16 cellular contexts compared by ENCODE assay signal in genomic region chr4:91914176-91914804, GRCh38.
"Had no signal": no experiment of that assay in that cellular context is flagged by ENCODE, and none has a peak within 500 bp of the region (broad histone marks: within the 10 kb centered on the region; RNA-seq: fewer than 3 reads in every experiment).

No MANE protein-coding gene starts in this region.

- H3K36me3 ChIP-seq: ascending aorta, cardiac muscle cell, lower lobe of right lung, suprapubic skin had no signal

- H3K36me3 Mint-ChIP-seq: activated naive CD8-positive, alpha-beta T cell treated with anti-CD3 and anti-CD28 coated beads, Interleukin-2, amount 10 ng/mL, durations not matched to agents 7 days and 5 days; type B pancreatic cell had no signal

- DNase-seq: activated CD4-positive, alpha-beta T cell treated with anti-CD3 and anti-CD28 coated beads, Interleukin-2, amount 50 U/mL, for 1 hour; activated CD8-positive, alpha-beta memory T cell treated with anti-CD3 and anti-CD28 coated beads for 24 hours; activated gamma-delta T cell treated with Interleukin-2 at 50 U/mL for 16 hours; activated naive CD8-positive, alpha-beta T cell treated with anti-CD3 and anti-CD28 coated beads, Interleukin-2, amount 10 ng/mL, durations not matched to agents 7 days and 5 days; hippocampal formation; lower lobe of right lung; nucleus accumbens; right cardiac atrium; T-helper 17 cell had no signal

- H3K4me3 Mint-ChIP-seq: activated naive CD8-positive, alpha-beta T cell treated with anti-CD3 and anti-CD28 coated beads, Interleukin-2, amount 10 ng/mL, durations not matched to agents 7 days and 5 days; nephron; stimulated activated naive CD8-positive, alpha-beta T cell treated with anti-CD3 and anti-CD28 coated beads, Interleukin-15, Interleukin-2, amounts not matched to agents 100 ng/mL and 50 ng/mL, for 24 hours; T-helper 17 cell; type B pancreatic cell had no signal

- H3K4me1 ChIP-seq: ascending aorta, lower lobe of right lung, suprapubic skin had no signal

- H3K27me3 Mint-ChIP-seq: activated naive CD8-positive, alpha-beta T cell treated with anti-CD3 and anti-CD28 coated beads, Interleukin-2, amount 10 ng/mL, durations not matched to agents 7 days and 5 days; stimulated activated naive CD8-positive, alpha-beta T cell treated with anti-CD3 and anti-CD28 coated beads, Interleukin-15, Interleukin-2, amounts not matched to agents 100 ng/mL and 50 ng/mL, for 24 hours; T-helper 17 cell; type B pancreatic cell had no signal

- H3K9me3 Mint-ChIP-seq: nephron, type B pancreatic cell had no signal

- H3K4me3 ChIP-seq: ascending aorta, cardiac muscle cell, lower lobe of right lung, smooth muscle cell, suprapubic skin had no signal

- H3K4me1 Mint-ChIP-seq: activated naive CD8-positive, alpha-beta T cell treated with anti-CD3 and anti-CD28 coated beads, Interleukin-2, amount 10 ng/mL, durations not matched to agents 7 days and 5 days; nephron; T-helper 17 cell had no signal

- H3K27ac ChIP-seq: ascending aorta, cardiac muscle cell, lower lobe of right lung, suprapubic skin had no signal

- H3K27ac Mint-ChIP-seq: activated naive CD8-positive, alpha-beta T cell treated with anti-CD3 and anti-CD28 coated beads, Interleukin-2, amount 10 ng/mL, durations not matched to agents 7 days and 5 days; nephron; stimulated activated naive CD8-positive, alpha-beta T cell treated with anti-CD3 and anti-CD28 coated beads, Interleukin-15, Interleukin-2, amounts not matched to agents 100 ng/mL and 50 ng/mL, for 24 hours; T-helper 17 cell; type B pancreatic cell had no signal

- ATAC-seq: right cardiac atrium, T-helper 17 cell had no signal

- H3K27me3 ChIP-seq: ascending aorta, cardiac muscle cell, suprapubic skin had no signal

- H3K9me3 ChIP-seq: ascending aorta, lower lobe of right lung, suprapubic skin had no signal
